ENCODE assay signal across 2 cellular contexts in the genomic region with DNA sequence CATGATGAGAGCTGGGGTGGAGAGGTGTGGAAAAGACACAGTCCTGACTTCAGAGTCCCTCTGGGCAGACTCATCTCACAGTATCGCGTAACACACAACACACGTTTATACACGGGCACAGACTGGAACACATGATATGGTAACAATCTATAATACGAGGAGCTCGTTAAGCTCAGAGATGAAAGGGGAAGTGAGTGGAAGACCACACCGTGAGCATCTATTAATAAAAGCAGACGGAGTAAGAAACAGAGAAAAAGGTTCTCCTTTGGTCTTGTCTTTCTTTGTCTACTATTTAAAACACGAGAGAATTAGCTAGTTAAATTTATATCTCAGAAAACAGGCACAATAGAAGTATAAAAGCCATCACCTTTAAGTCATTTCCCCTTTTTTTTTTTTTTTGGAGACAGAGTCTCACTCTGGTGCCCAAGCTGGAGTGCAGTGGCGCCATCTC.
TF ChIP-seq lines count a peak whose summit lies in the region.

No MANE protein-coding gene starts in this region.

TF ChIP-seq in HepG2, 621 proteins besides CTCF, POLR2A, EP300 and RAD21:
- TF ChIP-seq NR2F2 (IDR thresholded peaks at IDR 0.05; ENCODE audit: borderline replicate concordance, low read depth) (no peak), ZNF839 (CRISPR knock-in tag; IDR thresholded peaks at IDR 0.05; ENCODE audit: borderline replicate concordance) (no peak), ZBTB33 (CRISPR knock-in tag; IDR thresholded peaks at IDR 0.05) (0 out of 2 replicates have a peak, but pooled peaks have one; percentile 14), CERS6 (CRISPR knock-in tag; IDR thresholded peaks at IDR 0.05) (no peak), ELF3 (CRISPR knock-in tag; IDR thresholded peaks at IDR 0.05) (no peak)
TF ChIP-seq in HepG2: peak in this region for 1.

TF ChIP-seq in GM12878, 131 proteins besides CTCF, POLR2A, EP300 and RAD21 (continues in another document):
- TF ChIP-seq, protein P1, sequence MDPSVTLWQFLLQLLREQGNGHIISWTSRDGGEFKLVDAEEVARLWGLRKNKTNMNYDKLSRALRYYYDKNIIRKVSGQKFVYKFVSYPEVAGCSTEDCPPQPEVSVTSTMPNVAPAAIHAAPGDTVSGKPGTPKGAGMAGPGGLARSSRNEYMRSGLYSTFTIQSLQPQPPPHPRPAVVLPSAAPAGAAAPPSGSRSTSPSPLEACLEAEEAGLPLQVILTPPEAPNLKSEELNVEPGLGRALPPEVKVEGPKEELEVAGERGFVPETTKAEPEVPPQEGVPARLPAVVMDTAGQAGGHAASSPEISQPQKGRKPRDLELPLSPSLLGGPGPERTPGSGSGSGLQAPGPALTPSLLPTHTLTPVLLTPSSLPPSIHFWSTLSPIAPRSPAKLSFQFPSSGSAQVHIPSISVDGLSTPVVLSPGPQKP (IDR thresholded peaks at IDR 0.05; ENCODE audit: low read depth, low read length): no peak
- TF ChIP-seq NBN (IDR thresholded peaks at IDR 0.05) (0 out of 2 replicates have a peak, but pooled peaks have one; percentile 34), CEBPB (IDR thresholded peaks at IDR 0.05; ENCODE audit: borderline replicate concordance in 1 of 2, low read depth in 2 of 2, low read length in 2 of 2) (no peak), MEF2B (IDR thresholded peaks at IDR 0.05; ENCODE audit: partially characterized antibody, poor library complexity, severe bottlenecking) (peak; percentile 68), IKZF2 (IDR thresholded peaks at IDR 0.05) (no peak; a peak in 1 of 4 replicates), NFXL1 (IDR thresholded peaks at IDR 0.05; ENCODE audit: borderline replicate concordance) (no peak), YBX1 (IDR thresholded peaks at IDR 0.05) (no peak), HDGF (IDR thresholded peaks at IDR 0.05) (no peak), IRF4 (IDR thresholded peaks at IDR 0.05; ENCODE audit: low read depth, low read length) (0 out of 2 replicates have a peak, but pooled peaks have one; percentile 3), KDM1A (IDR thresholded peaks at IDR 0.05; ENCODE audit: borderline replicate concordance) (no peak), PKNOX1 (IDR thresholded peaks at IDR 0.05) (no peak), SIX5 (IDR thresholded peaks at IDR 0.05; ENCODE audit: low read depth, low read length, severe bottlenecking) (no peak), ZZZ3 (IDR thresholded peaks at IDR 0.05; ENCODE audit: control insufficient read depth, insufficient read length, low read depth) (no peak), MYB (IDR thresholded peaks at IDR 0.05; ENCODE audit: borderline replicate concordance, low read depth, low read length) (no peak), FOS (IDR thresholded peaks at IDR 0.05; ENCODE audit: borderline replicate concordance, extremely low read depth, insufficient read length) (no peak), DPF2 (IDR thresholded peaks at IDR 0.05) (no peak), CBX5 (IDR thresholded peaks at IDR 0.05; ENCODE audit: low read depth) (no peak), FOXK2 (IDR thresholded peaks at IDR 0.05) (no peak), CHD4 (IDR thresholded peaks at IDR 0.05) (no peak), ZNF622 (IDR thresholded peaks at IDR 0.05) (no peak), SPI1 (IDR thresholded peaks at IDR 0.05; ENCODE audit: borderline replicate concordance, insufficient read depth, low read depth, low read length) (peak; percentile 94), SUZ12 (IDR thresholded peaks at IDR 0.05; ENCODE audit: unreplicated experiment) (no peak), ZBTB33 (IDR thresholded peaks at IDR 0.05) (no peak), MXI1 (IDR thresholded peaks at IDR 0.05; ENCODE audit: low read depth, low read length) (peak; percentile 81), JUND (IDR thresholded peaks at IDR 0.05; ENCODE audit: low read depth, low read length) (no peak), CREB1 (IDR thresholded peaks at IDR 0.05; ENCODE audit: low read depth) (no peak), POU2F2 (IDR thresholded peaks at IDR 0.05; ENCODE audit: borderline replicate concordance, low read depth, low read length) (no peak), BRCA1 (IDR thresholded peaks at IDR 0.05; ENCODE audit: low read depth, low read length) (no peak), NRF1 (conservative IDR thresholded peaks at IDR 0.05; ENCODE audit: low read depth, low read length) (no peak), CHD2 (IDR thresholded peaks at IDR 0.05; ENCODE audit: borderline replicate concordance, low read depth, low read length) (0 out of 2 replicates have a peak, but pooled peaks have one; percentile 25), ZSCAN29 (IDR thresholded peaks at IDR 0.05) (no peak), POLR2AphosphoS5 (IDR thresholded peaks at IDR 0.05; ENCODE audit: low read length) (peak; percentile 36; the same call in 1 of the 2 replicates), NR2C1 (IDR thresholded peaks at IDR 0.05) (no peak), EED (IDR thresholded peaks at IDR 0.05; ENCODE audit: low read depth) (0 out of 2 replicates have a peak, but pooled peaks have one; percentile 17)
- TF ChIP-seq, protein P2, sequence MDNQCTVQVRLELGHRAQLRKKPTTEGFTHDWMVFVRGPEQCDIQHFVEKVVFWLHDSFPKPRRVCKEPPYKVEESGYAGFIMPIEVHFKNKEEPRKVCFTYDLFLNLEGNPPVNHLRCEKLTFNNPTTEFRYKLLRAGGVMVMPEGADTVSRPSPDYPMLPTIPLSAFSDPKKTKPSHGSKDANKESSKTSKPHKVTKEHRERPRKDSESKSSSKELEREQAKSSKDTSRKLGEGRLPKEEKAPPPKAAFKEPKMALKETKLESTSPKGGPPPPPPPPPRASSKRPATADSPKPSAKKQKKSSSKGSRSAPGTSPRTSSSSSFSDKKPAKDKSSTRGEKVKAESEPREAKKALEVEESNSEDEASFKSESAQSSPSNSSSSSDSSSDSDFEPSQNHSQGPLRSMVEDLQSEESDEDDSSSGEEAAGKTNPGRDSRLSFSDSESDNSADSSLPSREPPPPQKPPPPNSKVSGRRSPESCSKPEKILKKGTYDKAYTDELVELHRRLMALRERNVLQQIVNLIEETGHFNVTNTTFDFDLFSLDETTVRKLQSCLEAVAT (IDR thresholded peaks at IDR 0.05): 0 out of 2 replicates have a peak, but pooled peaks have one; percentile 35
- TF ChIP-seq, protein P3, sequence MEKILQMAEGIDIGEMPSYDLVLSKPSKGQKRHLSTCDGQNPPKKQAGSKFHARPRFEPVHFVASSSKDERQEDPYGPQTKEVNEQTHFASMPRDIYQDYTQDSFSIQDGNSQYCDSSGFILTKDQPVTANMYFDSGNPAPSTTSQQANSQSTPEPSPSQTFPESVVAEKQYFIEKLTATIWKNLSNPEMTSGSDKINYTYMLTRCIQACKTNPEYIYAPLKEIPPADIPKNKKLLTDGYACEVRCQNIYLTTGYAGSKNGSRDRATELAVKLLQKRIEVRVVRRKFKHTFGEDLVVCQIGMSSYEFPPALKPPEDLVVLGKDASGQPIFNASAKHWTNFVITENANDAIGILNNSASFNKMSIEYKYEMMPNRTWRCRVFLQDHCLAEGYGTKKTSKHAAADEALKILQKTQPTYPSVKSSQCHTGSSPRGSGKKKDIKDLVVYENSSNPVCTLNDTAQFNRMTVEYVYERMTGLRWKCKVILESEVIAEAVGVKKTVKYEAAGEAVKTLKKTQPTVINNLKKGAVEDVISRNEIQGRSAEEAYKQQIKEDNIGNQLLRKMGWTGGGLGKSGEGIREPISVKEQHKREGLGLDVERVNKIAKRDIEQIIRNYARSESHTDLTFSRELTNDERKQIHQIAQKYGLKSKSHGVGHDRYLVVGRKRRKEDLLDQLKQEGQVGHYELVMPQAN (conservative IDR thresholded peaks at IDR 0.05): no peak
- TF ChIP-seq, protein P4, sequence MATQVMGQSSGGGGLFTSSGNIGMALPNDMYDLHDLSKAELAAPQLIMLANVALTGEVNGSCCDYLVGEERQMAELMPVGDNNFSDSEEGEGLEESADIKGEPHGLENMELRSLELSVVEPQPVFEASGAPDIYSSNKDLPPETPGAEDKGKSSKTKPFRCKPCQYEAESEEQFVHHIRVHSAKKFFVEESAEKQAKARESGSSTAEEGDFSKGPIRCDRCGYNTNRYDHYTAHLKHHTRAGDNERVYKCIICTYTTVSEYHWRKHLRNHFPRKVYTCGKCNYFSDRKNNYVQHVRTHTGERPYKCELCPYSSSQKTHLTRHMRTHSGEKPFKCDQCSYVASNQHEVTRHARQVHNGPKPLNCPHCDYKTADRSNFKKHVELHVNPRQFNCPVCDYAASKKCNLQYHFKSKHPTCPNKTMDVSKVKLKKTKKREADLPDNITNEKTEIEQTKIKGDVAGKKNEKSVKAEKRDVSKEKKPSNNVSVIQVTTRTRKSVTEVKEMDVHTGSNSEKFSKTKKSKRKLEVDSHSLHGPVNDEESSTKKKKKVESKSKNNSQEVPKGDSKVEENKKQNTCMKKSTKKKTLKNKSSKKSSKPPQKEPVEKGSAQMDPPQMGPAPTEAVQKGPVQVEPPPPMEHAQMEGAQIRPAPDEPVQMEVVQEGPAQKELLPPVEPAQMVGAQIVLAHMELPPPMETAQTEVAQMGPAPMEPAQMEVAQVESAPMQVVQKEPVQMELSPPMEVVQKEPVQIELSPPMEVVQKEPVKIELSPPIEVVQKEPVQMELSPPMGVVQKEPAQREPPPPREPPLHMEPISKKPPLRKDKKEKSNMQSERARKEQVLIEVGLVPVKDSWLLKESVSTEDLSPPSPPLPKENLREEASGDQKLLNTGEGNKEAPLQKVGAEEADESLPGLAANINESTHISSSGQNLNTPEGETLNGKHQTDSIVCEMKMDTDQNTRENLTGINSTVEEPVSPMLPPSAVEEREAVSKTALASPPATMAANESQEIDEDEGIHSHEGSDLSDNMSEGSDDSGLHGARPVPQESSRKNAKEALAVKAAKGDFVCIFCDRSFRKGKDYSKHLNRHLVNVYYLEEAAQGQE (IDR thresholded peaks at IDR 0.05; ENCODE audit: low read depth, low read length): no peak
- TF ChIP-seq, protein P5, sequence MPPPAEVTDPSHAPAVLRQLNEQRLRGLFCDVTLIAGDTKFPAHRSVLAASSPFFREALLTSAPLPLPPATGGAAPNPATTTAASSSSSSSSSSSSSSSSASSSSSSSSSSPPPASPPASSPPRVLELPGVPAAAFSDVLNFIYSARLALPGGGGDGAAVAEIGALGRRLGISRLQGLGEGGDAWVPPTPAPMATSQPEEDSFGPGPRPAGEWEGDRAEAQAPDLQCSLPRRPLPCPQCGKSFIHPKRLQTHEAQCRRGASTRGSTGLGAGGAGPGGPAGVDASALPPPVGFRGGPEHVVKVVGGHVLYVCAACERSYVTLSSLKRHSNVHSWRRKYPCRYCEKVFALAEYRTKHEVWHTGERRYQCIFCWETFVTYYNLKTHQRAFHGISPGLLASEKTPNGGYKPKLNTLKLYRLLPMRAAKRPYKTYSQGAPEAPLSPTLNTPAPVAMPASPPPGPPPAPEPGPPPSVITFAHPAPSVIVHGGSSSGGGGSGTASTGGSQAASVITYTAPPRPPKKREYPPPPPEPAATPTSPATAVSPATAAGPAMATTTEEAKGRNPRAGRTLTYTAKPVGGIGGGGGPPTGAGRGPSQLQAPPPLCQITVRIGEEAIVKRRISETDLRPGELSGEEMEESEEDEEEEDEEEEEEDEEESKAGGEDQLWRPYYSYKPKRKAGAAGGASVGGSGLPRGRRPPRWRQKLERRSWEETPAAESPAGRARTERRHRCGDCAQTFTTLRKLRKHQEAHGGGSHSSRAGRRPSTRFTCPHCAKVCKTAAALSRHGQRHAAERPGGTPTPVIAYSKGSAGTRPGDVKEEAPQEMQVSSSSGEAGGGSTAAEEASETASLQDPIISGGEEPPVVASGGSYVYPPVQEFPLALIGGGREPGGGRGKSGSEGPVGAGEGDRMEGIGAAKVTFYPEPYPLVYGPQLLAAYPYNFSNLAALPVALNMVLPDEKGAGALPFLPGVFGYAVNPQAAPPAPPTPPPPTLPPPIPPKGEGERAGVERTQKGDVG (CRISPR knock-in tag; IDR thresholded peaks at IDR 0.05): no peak
- TF ChIP-seq, protein P6, sequence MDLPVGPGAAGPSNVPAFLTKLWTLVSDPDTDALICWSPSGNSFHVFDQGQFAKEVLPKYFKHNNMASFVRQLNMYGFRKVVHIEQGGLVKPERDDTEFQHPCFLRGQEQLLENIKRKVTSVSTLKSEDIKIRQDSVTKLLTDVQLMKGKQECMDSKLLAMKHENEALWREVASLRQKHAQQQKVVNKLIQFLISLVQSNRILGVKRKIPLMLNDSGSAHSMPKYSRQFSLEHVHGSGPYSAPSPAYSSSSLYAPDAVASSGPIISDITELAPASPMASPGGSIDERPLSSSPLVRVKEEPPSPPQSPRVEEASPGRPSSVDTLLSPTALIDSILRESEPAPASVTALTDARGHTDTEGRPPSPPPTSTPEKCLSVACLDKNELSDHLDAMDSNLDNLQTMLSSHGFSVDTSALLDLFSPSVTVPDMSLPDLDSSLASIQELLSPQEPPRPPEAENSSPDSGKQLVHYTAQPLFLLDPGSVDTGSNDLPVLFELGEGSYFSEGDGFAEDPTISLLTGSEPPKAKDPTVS (IDR thresholded peaks at IDR 0.05; ENCODE audit: low read depth, low read length): no peak
- TF ChIP-seq, protein P7, sequence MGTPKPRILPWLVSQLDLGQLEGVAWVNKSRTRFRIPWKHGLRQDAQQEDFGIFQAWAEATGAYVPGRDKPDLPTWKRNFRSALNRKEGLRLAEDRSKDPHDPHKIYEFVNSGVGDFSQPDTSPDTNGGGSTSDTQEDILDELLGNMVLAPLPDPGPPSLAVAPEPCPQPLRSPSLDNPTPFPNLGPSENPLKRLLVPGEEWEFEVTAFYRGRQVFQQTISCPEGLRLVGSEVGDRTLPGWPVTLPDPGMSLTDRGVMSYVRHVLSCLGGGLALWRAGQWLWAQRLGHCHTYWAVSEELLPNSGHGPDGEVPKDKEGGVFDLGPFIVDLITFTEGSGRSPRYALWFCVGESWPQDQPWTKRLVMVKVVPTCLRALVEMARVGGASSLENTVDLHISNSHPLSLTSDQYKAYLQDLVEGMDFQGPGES (IDR thresholded peaks at IDR 0.05): no peak
